In genomic region chr11:11217555-11218286, GRCh38 we compare ENCODE assay signal across 26 cellular contexts.
"Had no signal": no experiment of that assay in that cellular context is flagged by ENCODE, and none has a peak within 500 bp of the region (broad histone marks: within the 10 kb centered on the region; RNA-seq: fewer than 3 reads in every experiment).

No MANE protein-coding gene starts in this region.

- H3K27ac Mint-ChIP-seq: activated CD8-positive, alpha-beta T cell treated with anti-CD3 and anti-CD28 coated beads for 36 hours; activated naive CD4-positive, alpha-beta T cell treated with anti-CD3 and anti-CD28 coated beads for 36 hours; activated naive CD8-positive, alpha-beta T cell; activated naive CD8-positive, alpha-beta T cell treated with anti-CD3 and anti-CD28 coated beads, Interleukin-2, amount 50 U/mL, for 24 hours; activated T-helper 1 cell treated with anti-CD3 and anti-CD28 coated beads, Interleukin-12 subunit alpha, Interleukin-12 subunit beta, Interleukin-2, Interleukin-4 antibody, amounts not matched to agents 30 ng/mL and 10 ng/mL and 1 ng/mL, durations not matched to agents 14 hours and 24 hours and 36 hours had no signal

- H3K36me3 Mint-ChIP-seq: activated naive CD8-positive, alpha-beta T cell had no signal

- H3K4me3 Mint-ChIP-seq: activated CD8-positive, alpha-beta T cell treated with anti-CD3 and anti-CD28 coated beads for 36 hours; activated naive CD4-positive, alpha-beta T cell treated with anti-CD3 and anti-CD28 coated beads for 36 hours; activated naive CD8-positive, alpha-beta T cell; activated naive CD8-positive, alpha-beta T cell treated with anti-CD3 and anti-CD28 coated beads, Interleukin-2, amount 50 U/mL, for 24 hours; activated T-cell treated with anti-CD3 and anti-CD28 coated beads, Interleukin-2, amount 50 U/mL, for 4 hours; activated T-helper 1 cell treated with anti-CD3 and anti-CD28 coated beads, Interleukin-12 subunit alpha, Interleukin-12 subunit beta, Interleukin-2, Interleukin-4 antibody, amounts not matched to agents 30 ng/mL and 10 ng/mL and 1 ng/mL, durations not matched to agents 14 hours and 24 hours and 36 hours had no signal

- DNase-seq: activated CD4-positive, alpha-beta T cell treated with anti-CD3 and anti-CD28 coated beads for 1 hour; activated CD4-positive, alpha-beta T cell treated with anti-CD3 and anti-CD28 coated beads for 48 hours; activated CD4-positive, CD25-positive, alpha-beta regulatory T cell; activated CD8-positive, alpha-beta T cell treated with anti-CD3 and anti-CD28 coated beads for 36 hours; activated gamma-delta T cell treated with Interleukin-2 at 50 U/mL for 16 hours; activated naive CD4-positive, alpha-beta T cell treated with anti-CD3 and anti-CD28 coated beads for 36 hours; activated naive CD8-positive, alpha-beta T cell treated with anti-CD3 and anti-CD28 coated beads, Interleukin-2, amount 50 U/mL, for 24 hours; activated T-cell treated with anti-CD3 and anti-CD28 coated beads, Interleukin-2, amount 50 U/mL, for 4 hours; brain microvascular endothelial cell; NCI-H1092 treated with DMSO at 0.1 percent for 48 hours; NCI-H2107; NCI-H2171; NCI-H510A; NCI-H526; NCI-H748 treated with DMSO at 0.1 percent for 48 hours; NK-92 treated with Interleukin-12 subunit alpha and Interleukin-12 subunit beta, amount 100 ng/mL, for 24 hours; PC-9; SW 1271; T-helper 1 cell; T-helper 2 cell; T-helper 9 cell; WERI-Rb-1 had no signal

- H3K9ac ChIP-seq: KMS-11 had no signal

- H3K9me3 Mint-ChIP-seq: activated CD8-positive, alpha-beta T cell treated with anti-CD3 and anti-CD28 coated beads for 36 hours; activated naive CD4-positive, alpha-beta T cell treated with anti-CD3 and anti-CD28 coated beads for 36 hours; activated naive CD8-positive, alpha-beta T cell treated with anti-CD3 and anti-CD28 coated beads, Interleukin-2, amount 50 U/mL, for 24 hours; activated T-cell treated with anti-CD3 and anti-CD28 coated beads, Interleukin-2, amount 50 U/mL, for 4 hours; activated T-helper 1 cell treated with anti-CD3 and anti-CD28 coated beads, Interleukin-12 subunit alpha, Interleukin-12 subunit beta, Interleukin-2, Interleukin-4 antibody, amounts not matched to agents 30 ng/mL and 10 ng/mL and 1 ng/mL, durations not matched to agents 14 hours and 24 hours and 36 hours had no signal

- H3K27me3 Mint-ChIP-seq: activated naive CD8-positive, alpha-beta T cell treated with anti-CD3 and anti-CD28 coated beads, Interleukin-2, amount 50 U/mL, for 24 hours had no signal

- H3K4me3 ChIP-seq: cardiac muscle cell, PC-9 had no signal

- H3K36me3 ChIP-seq: brain microvascular endothelial cell, cardiac muscle cell, WERI-Rb-1 had no signal

- H3K27ac ChIP-seq: brain microvascular endothelial cell, cardiac muscle cell, KMS-11, PC-9, WERI-Rb-1 had no signal

- H3K27me3 ChIP-seq: brain microvascular endothelial cell had no signal

- H3K4me1 Mint-ChIP-seq: activated naive CD8-positive, alpha-beta T cell treated with anti-CD3 and anti-CD28 coated beads, Interleukin-2, amount 50 U/mL, for 24 hours had no signal
